8 cellular contexts compared by ENCODE assay signal in genomic region chr12:55818886-55819285, GRCh38. TPM values are rescaled to one million over a fixed set of nuclear protein-coding genes. Genes with fewer than 3 reads are reported as not detected.
DNase-seq lines count a peak whose midpoint lies in the region; ATAC-seq and TF ChIP-seq lines count a peak whose summit lies in the region.

No MANE protein-coding gene starts in this region.

- peak overlapping the region in 2 of 3 donors; percentile 14 to 56 for H3K27ac Mint-ChIP-seq in CD4-positive, CD25-positive, alpha-beta regulatory T cell

- no peaks in the 10 kb centered on the region for H3K27me3 Mint-ChIP-seq in CD4-positive, CD25-positive, alpha-beta regulatory T cell

- H3K9ac ChIP-seq in KMS-11 = no peak overlapping the region; the same call in 1 of the 2 replicates

- no peak for ATAC-seq in CD4-positive, CD25-positive, alpha-beta regulatory T cell (ENCODE audit: low read depth in 2 of 2)

- no peaks in the 10 kb centered on the region for H3K9me3 Mint-ChIP-seq in CD4-positive, CD25-positive, alpha-beta regulatory T cell

- peak overlapping the region; percentile 87 for H3K27ac ChIP-seq in CD4-positive, CD25-positive, alpha-beta regulatory T cell (ENCODE audit: insufficient read depth, low read length, poor library complexity, severe bottlenecking)
- H3K27ac ChIP-seq in KMS-11 (no peak overlapping the region), ectodermal cell (ENCODE audit: insufficient read depth, low read depth, low read length, poor library complexity, severe bottlenecking) (no peak overlapping the region), osteoblast (ENCODE audit: low read depth, low read length) (peak overlapping the region; percentile 73)

- peak overlapping the region; percentile 95 for H3K4me3 ChIP-seq in CD4-positive, CD25-positive, alpha-beta regulatory T cell (ENCODE audit: low read depth, low read length)
- H3K4me3 ChIP-seq in KMS-11 (IDR thresholded peaks at IDR 0.05; ENCODE audit: insufficient read depth, low read depth, low read length) = peak overlapping the region; percentile 48
- peak overlapping the region; percentile 97 for H3K4me3 ChIP-seq in ectodermal cell (ENCODE audit: insufficient read depth, low read depth, low read length)
- peak overlapping the region; percentile 89 for H3K4me3 ChIP-seq in osteoblast (ENCODE audit: insufficient read depth, low read length)

- H3K79me2 ChIP-seq in KMS-11 (ENCODE audit: insufficient read depth, low read depth) (peaks cover 60% of the 10 kb centered on the region), osteoblast (ENCODE audit: insufficient read depth, low read length) (peaks cover 54% of the 10 kb centered on the region)

- peak overlapping the region in 2 of 4 donors; percentile 32 to 62 for H3K4me3 Mint-ChIP-seq in CD4-positive, CD25-positive, alpha-beta regulatory T cell

- H4K20me1 ChIP-seq in KMS-11 (ENCODE audit: insufficient read depth) (0 out of 2 replicates have a peak, but pooled peaks cover 7% of the 10 kb centered on the region), osteoblast (ENCODE audit: insufficient read depth, low read length) (peaks cover 20% of the 10 kb centered on the region)

- H3K36me3 ChIP-seq in CD4-positive, CD25-positive, alpha-beta regulatory T cell (ENCODE audit: control insufficient read depth, insufficient read depth, low read length) = peaks cover 45% of the 10 kb centered on the region
- peaks cover 35% of the 10 kb centered on the region; the same call in 1 of the 2 replicates for H3K36me3 ChIP-seq in KMS-11 (ENCODE audit: insufficient read depth)
- H3K36me3 ChIP-seq in ectodermal cell (ENCODE audit: control insufficient read depth, insufficient read depth, low read length) = peaks cover 27% of the 10 kb centered on the region
- H3K36me3 ChIP-seq in osteoblast (ENCODE audit: insufficient read depth, low read length) = peaks cover 55% of the 10 kb centered on the region

- H3K27me3 ChIP-seq in CD4-positive, CD25-positive, alpha-beta regulatory T cell (ENCODE audit: control insufficient read depth, insufficient read depth, low read length) = no peaks in the 10 kb centered on the region
- H3K27me3 ChIP-seq in KMS-11 (ENCODE audit: insufficient read depth, low read depth) (no peaks in the 10 kb centered on the region), ectodermal cell (ENCODE audit: control insufficient read depth, insufficient read depth, low read length, poor library complexity, severe bottlenecking) (no peaks in the 10 kb centered on the region), osteoblast (ENCODE audit: insufficient read depth, low read length) (no peaks in the 10 kb centered on the region)

- no peaks in the 10 kb centered on the region for H3K9me3 ChIP-seq in CD4-positive, CD25-positive, alpha-beta regulatory T cell (ENCODE audit: control insufficient read depth in 2 of 2, low read length in 2 of 2)
- no peaks in the 10 kb centered on the region for H3K9me3 ChIP-seq in ectodermal cell (ENCODE audit: control insufficient read depth, low read length)
- no peaks in the 10 kb centered on the region for H3K9me3 ChIP-seq in osteoblast (ENCODE audit: low read depth, low read length)

- 90 to 92% methylated on average over 6 of the region's 6 CpGs for WGBS in ectodermal cell, 2 experiments

- H3K4me1 Mint-ChIP-seq in CD4-positive, CD25-positive, alpha-beta regulatory T cell = peaks cover 6 to 56% (median 29%) of the 10 kb centered on the region in 4 donors

- TF ChIP-seq CTCF in KMS-11 (conservative IDR thresholded peaks at IDR 0.05; ENCODE audit: low read depth, low read length) (no peak), osteoblast (IDR thresholded peaks at IDR 0.05; ENCODE audit: extremely low read depth, low read depth, low read length) (no peak)

- H3K36me3 Mint-ChIP-seq in CD4-positive, CD25-positive, alpha-beta regulatory T cell = peaks cover 14% of the 10 kb centered on the region

- H3K4me1 ChIP-seq in CD4-positive, CD25-positive, alpha-beta regulatory T cell (ENCODE audit: control insufficient read depth, insufficient read depth, low read length, poor library complexity, severe bottlenecking) = peaks cover 39% of the 10 kb centered on the region
- H3K4me1 ChIP-seq in KMS-11 (ENCODE audit: low read depth, poor library complexity, severe bottlenecking) = peaks cover 36% of the 10 kb centered on the region
- peaks cover 12% of the 10 kb centered on the region for H3K4me1 ChIP-seq in ectodermal cell (ENCODE audit: control insufficient read depth, insufficient read depth, low read length)
- peaks cover 25% of the 10 kb centered on the region for H3K4me1 ChIP-seq in osteoblast (ENCODE audit: insufficient read depth, low read length)

- H3K4me2 ChIP-seq in KMS-11 (peak overlapping the region; percentile 74), osteoblast (ENCODE audit: insufficient read depth, low read length) (peak overlapping the region; percentile 98)

- H2AFZ ChIP-seq in KMS-11 (ENCODE audit: low read depth) (no peak overlapping the region), osteoblast (ENCODE audit: low read length) (no peak overlapping the region)

- DNase-seq in CD4-positive, CD25-positive, alpha-beta regulatory T cell = no peak
- DNase-seq in osteoblast (ENCODE audit: insufficient read length, low spot score, missing footprints) (no peak), Ammon's horn (ENCODE audit: low spot score) (no peak), NOMO-1 treated with DMSO at 0.1 percent for 48 hours (lab: John Stamatoyannopoulos, UW; ENCODE audit: unreplicated experiment) (no peak), NCI-H345 (lab: John Stamatoyannopoulos, UW) (no peak), HuH-7.5 (ENCODE audit: low spot score) (no peak)

RNA-seq across cellular contexts. Expression of gene ORMDL2, which starts 1.0 kb away (rescaled TPM):
- 17.8 TPM for total RNA-seq in CD4-positive, CD25-positive, alpha-beta regulatory T cell
- polyA plus RNA-seq in CD4-positive, CD25-positive, alpha-beta regulatory T cell = 100 to 1,000 TPM; 132 to 199 (median 140) TPM
- polyA plus RNA-seq in ectodermal cell (2013, experiment 1 of 4) = 25.5 TPM
- polyA plus RNA-seq in ectodermal cell (2013, experiment 2 of 4) = 34.3 TPM
- polyA plus RNA-seq in ectodermal cell (2013, experiment 3 of 4) = 25.9 TPM
- polyA plus RNA-seq in ectodermal cell (2013, experiment 4 of 4) = 28.3 TPM
- 9.4 and 10.1 TPM in 2 replicates for total RNA-seq in osteoblast

RNA-seq across cellular contexts. Expression of gene SARNP, which starts 1.4 kb away (rescaled TPM):
- total RNA-seq in CD4-positive, CD25-positive, alpha-beta regulatory T cell = 49.3 TPM
- 100 to 1,000 TPM; 109 to 159 (median 134) TPM for polyA plus RNA-seq in CD4-positive, CD25-positive, alpha-beta regulatory T cell
- 160 TPM for polyA plus RNA-seq in ectodermal cell (2013, experiment 1 of 4)
- 147 TPM for polyA plus RNA-seq in ectodermal cell (2013, experiment 2 of 4)
- polyA plus RNA-seq in ectodermal cell (2013, experiment 3 of 4) = 154 TPM
- 166 TPM for polyA plus RNA-seq in ectodermal cell (2013, experiment 4 of 4)
- total RNA-seq in osteoblast = 53.6 and 56.6 TPM in 2 replicates

RNA-seq across cellular contexts. Expression of gene DNAJC14, which starts 10.5 kb away (rescaled TPM):
- total RNA-seq in CD4-positive, CD25-positive, alpha-beta regulatory T cell = 19.7 TPM
- 10 to 100 TPM; 38.3 to 43.0 (median 42.3) TPM for polyA plus RNA-seq in CD4-positive, CD25-positive, alpha-beta regulatory T cell
- 40.9 TPM for polyA plus RNA-seq in ectodermal cell (2013, experiment 1 of 4)
- polyA plus RNA-seq in ectodermal cell (2013, experiment 2 of 4) = 44.4 TPM
- polyA plus RNA-seq in ectodermal cell (2013, experiment 3 of 4) = 29.2 TPM
- 33.4 TPM for polyA plus RNA-seq in ectodermal cell (2013, experiment 4 of 4)
- 40.1 and 41.6 TPM in 2 replicates for total RNA-seq in osteoblast

RNA-seq across cellular contexts. Expression of gene MMP19, which starts 23.9 kb away (rescaled TPM):
- not detected for total RNA-seq in CD4-positive, CD25-positive, alpha-beta regulatory T cell
- not detected for polyA plus RNA-seq in CD4-positive, CD25-positive, alpha-beta regulatory T cell
- 1.0 TPM for polyA plus RNA-seq in ectodermal cell (2013, experiment 1 of 4)
- 0.34 TPM for polyA plus RNA-seq in ectodermal cell (2013, experiment 2 of 4)
- 0.85 TPM for polyA plus RNA-seq in ectodermal cell (2013, experiment 3 of 4)
- 0.41 TPM for polyA plus RNA-seq in ectodermal cell (2013, experiment 4 of 4)
- 13.0 and 14.7 TPM in 2 replicates for total RNA-seq in osteoblast

Comparison
In these comparisons a context has a peak if more than half of its experiments do, and no peak if none do; other contexts are left out.
1. H3K27ac ChIP-seq: peak in CD4-positive, CD25-positive, alpha-beta regulatory T cell (single experiment) and osteoblast (single experiment); none in KMS-11 (single experiment) and ectodermal cell (single experiment).
2. Peak in every context shown above with its lines, with median percentiles within 50 percentile points of each other: H3K4me3 ChIP-seq.